In the genomic region with DNA sequence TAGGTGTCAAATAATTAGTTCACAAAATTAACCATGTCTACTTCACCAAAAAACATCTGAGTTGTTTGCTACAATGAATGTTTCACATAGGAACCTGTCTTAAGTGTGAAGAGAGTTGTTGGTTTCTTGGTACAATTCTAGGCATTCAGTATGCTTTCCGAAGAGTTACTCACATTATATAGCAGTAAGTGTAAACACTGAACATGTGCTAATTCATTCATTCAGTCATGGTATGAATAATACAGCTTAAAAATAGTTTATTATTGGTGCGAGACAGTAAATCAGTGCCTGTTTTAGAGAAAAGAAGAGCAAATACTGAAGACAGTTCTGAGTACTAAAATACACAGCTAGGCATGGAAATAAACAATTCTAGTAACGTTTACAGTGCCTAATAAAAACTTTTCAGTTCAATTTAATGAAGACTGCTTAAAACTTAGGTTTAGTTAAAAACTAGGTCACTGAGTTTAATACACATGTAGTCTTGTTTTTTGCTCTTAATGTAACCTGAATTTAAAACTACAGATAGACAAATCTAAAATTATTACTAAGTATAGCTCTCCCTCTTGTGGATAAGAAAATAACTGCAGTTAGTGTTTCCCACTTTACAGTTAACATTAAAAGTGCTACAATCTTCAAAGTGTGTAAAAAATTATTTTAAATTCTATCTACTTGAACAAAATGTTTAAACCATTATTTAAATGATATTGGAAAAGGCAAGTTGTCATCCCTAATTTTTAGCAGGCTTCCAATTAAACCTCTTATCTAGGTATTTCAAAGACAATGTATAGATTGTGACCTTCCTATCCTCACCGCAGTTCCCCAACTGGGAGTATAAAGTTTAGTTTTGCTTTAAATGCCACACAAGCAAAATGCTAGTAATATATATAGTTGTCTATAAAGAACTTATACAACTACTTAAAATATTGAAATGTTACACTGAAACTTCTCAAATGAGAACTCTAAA, we compare ENCODE assay signal across 8 cellular contexts. TPM values are rescaled to one million over a fixed set of nuclear protein-coding genes. Genes with fewer than 3 reads are reported as not detected.
DNase-seq lines count a peak whose midpoint lies in the region; ATAC-seq and TF ChIP-seq lines count a peak whose summit lies in the region.

No MANE protein-coding gene starts in this region.

- H3K4me3 ChIP-seq in BE2C (ENCODE audit: low read depth, low read length) (no peak overlapping the region), coronary artery (no peak overlapping the region)

- no peaks in the 10 kb centered on the region for H3K4me1 ChIP-seq in BE2C

- H3K4me3 Mint-ChIP-seq in nephron progenitor cell: no peak overlapping the region
- no peak overlapping the region for H3K4me3 Mint-ChIP-seq in activated CD4-positive, alpha-beta memory T cell treated with anti-CD3 and anti-CD28 coated beads for 36 hours

- ATAC-seq in GM18909 (IDR thresholded peaks at IDR 0.05; ENCODE audit: poor library complexity, unreplicated experiment): peak; percentile 43
- ATAC-seq in GM18873 (IDR thresholded peaks at IDR 0.05; ENCODE audit: low FRiP score, unreplicated experiment): no peak

- no peaks in the 10 kb centered on the region for H3K4me1 Mint-ChIP-seq in nephron progenitor cell
- peaks cover 18% of the 10 kb centered on the region for H3K4me1 Mint-ChIP-seq in activated CD4-positive, alpha-beta memory T cell treated with anti-CD3 and anti-CD28 coated beads for 36 hours (ENCODE audit: low read depth)

- no peak overlapping the region for H3K27ac ChIP-seq in coronary artery

- H3K36me3 Mint-ChIP-seq in nephron progenitor cell (ENCODE audit: low read depth): peaks cover 15% of the 10 kb centered on the region
- H3K36me3 Mint-ChIP-seq in activated CD4-positive, alpha-beta memory T cell treated with anti-CD3 and anti-CD28 coated beads for 36 hours: peaks cover 13% of the 10 kb centered on the region

- H3K27me3 Mint-ChIP-seq in nephron progenitor cell (ENCODE audit: low read depth, poor library complexity): no peaks in the 10 kb centered on the region
- no peaks in the 10 kb centered on the region for H3K27me3 Mint-ChIP-seq in activated CD4-positive, alpha-beta memory T cell treated with anti-CD3 and anti-CD28 coated beads for 36 hours

- no peaks in the 10 kb centered on the region for H3K9me3 Mint-ChIP-seq in nephron progenitor cell
- H3K9me3 Mint-ChIP-seq in activated CD4-positive, alpha-beta memory T cell treated with anti-CD3 and anti-CD28 coated beads for 36 hours: no peaks in the 10 kb centered on the region

- POLR2A ChIA-PET in activated CD4-positive, alpha-beta memory T cell treated with anti-CD3 and anti-CD28 coated beads for 36 hours (lab: Charles Lee): interaction anchor here (1.2 kb wide), 1 partner anchor 20 kb away, joined by 4 read pairs; the partner anchor contains the start of genes AZI2 and ZCWPW2

- H3K36me3 ChIP-seq in BE2C: no peaks in the 10 kb centered on the region

- no peak overlapping the region for H3K27ac Mint-ChIP-seq in nephron progenitor cell
- no peak overlapping the region for H3K27ac Mint-ChIP-seq in activated CD4-positive, alpha-beta memory T cell treated with anti-CD3 and anti-CD28 coated beads for 36 hours

- peak; percentile 34; the same call in 1 of the 2 replicates for TF ChIP-seq CTCF in BE2C (IDR thresholded peaks at IDR 0.05; ENCODE audit: low read depth, low read length)
- peak; percentile 53 for TF ChIP-seq CTCF in coronary artery (IDR thresholded peaks at IDR 0.05)
- peak; percentile 72 for TF ChIP-seq CTCF in nephron progenitor cell (IDR thresholded peaks at IDR 0.05)

- no peaks in the 10 kb centered on the region for H3K27me3 ChIP-seq in BE2C

- DNase-seq in BE2C (no peak), NCI-H526 treated with DMSO at 0.1 percent for 48 hours (lab: John Stamatoyannopoulos, UW) (peak; percentile 12), coronary artery (ENCODE audit: low spot score) (no peak), nephron progenitor cell (no peak)
- no peak for DNase-seq in activated CD4-positive, alpha-beta memory T cell treated with anti-CD3 and anti-CD28 coated beads for 36 hours
- DNase-seq in activated CD4-positive, alpha-beta T cell treated with anti-CD3 and anti-CD28 coated beads for 1 hour: no peak

- intact Hi-C loops in activated CD4-positive, alpha-beta memory T cell treated with anti-CD3 and anti-CD28 coated beads for 36 hours (cut with micrococcal nuclease): loop anchor here (1.0 to 5.0 kb wide), 4 partner anchors 42 to 616 kb away; no protein-coding TSS in a partner anchor

- CTCF ChIA-PET in activated CD4-positive, alpha-beta memory T cell treated with anti-CD3 and anti-CD28 coated beads for 36 hours (lab: Charles Lee): interaction anchor here (0.6 to 5.6 kb wide), 27 partner anchors 8 to 696 kb away, joined by 3 to 89 read pairs (median 4); partner anchors contain the start of genes AZI2, EOMES and ZCWPW2

- H3K9me3 ChIP-seq in BE2C: no peaks in the 10 kb centered on the region

RNA-seq across cellular contexts. Expression of gene ZCWPW2, which starts 20.1 kb away (rescaled TPM):
- not detected for polyA plus RNA-seq in BE2C (2012; ENCODE audit: insufficient read depth, insufficient read length, low read depth)
- total RNA-seq in activated CD4-positive, alpha-beta memory T cell treated with anti-CD3 and anti-CD28 coated beads for 36 hours: under 1 TPM; 0.39 to 0.43 TPM

RNA-seq across cellular contexts. Expression of gene AZI2, which starts 20.2 kb away (rescaled TPM):
- polyA plus RNA-seq in BE2C (2012; ENCODE audit: insufficient read depth, insufficient read length, low read depth): 20.8 TPM
- total RNA-seq in activated CD4-positive, alpha-beta memory T cell treated with anti-CD3 and anti-CD28 coated beads for 36 hours: 10 to 100 TPM; 35.5 to 38.9 TPM
